ENCODE assay signal across 21 cellular contexts in the genomic region with DNA sequence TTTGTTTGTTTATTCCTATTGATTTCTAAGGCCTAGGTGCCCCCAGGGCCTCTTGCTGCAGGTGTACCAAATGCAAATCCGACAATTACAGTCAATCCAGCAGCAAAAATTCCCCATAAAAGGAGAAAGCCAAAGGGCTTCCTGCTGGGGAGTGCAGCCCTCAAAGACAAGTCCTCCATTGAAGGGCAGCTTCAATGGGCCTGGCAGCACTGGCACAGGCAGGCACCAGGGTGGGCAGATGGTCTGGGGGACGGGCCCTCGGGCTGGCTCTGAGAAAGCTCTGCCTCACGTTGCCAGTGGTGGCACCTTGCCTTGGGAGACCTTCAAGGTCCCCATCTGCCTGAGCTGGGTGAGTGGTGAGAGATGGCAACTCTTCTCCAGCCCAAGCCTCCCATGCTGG.
DNase-seq lines count a peak whose midpoint lies in the region; ATAC-seq, FAIRE-seq and TF ChIP-seq lines count a peak whose summit lies in the region.
"Had no signal": no experiment of that assay in that cellular context is flagged by ENCODE, and none has a peak within 500 bp of the region (broad histone marks: within the 10 kb centered on the region; RNA-seq: fewer than 3 reads in every experiment).

No MANE protein-coding gene starts in this region.

- TF ChIP-seq RAD21 in HepG2 (CRISPR knock-in tag; IDR thresholded peaks at IDR 0.05): no peak

- no peak for ATAC-seq in HepG2
- ATAC-seq: T-cell had no signal

- 6% methylated on average over 3 of the region's 4 CpGs for WGBS in HepG2 (ENCODE audit: low lambda C conversion rate)

- intact Hi-C loops in HepG2 (cut with micrococcal nuclease; ENCODE audit: unreplicated experiment): no loop called here

- no peak overlapping the region for H2AFZ ChIP-seq in HepG2 (ENCODE audit: low read length)
- H2AFZ ChIP-seq: neural progenitor cell had no signal

- peak overlapping the region in 1 of 5 experiments; percentile 49 for H3K4me3 Mint-ChIP-seq in brain
- H3K4me3 Mint-ChIP-seq: activated CD4-positive, alpha-beta memory T cell treated with anti-CD3 and anti-CD28 coated beads for 36 hours; activated naive CD8-positive, alpha-beta T cell treated with anti-CD3 and anti-CD28 coated beads, Interleukin-2, amount 10 ng/mL, durations not matched to agents 7 days and 5 days; neural progenitor cell; T-cell had no signal

- H4K20me1 ChIP-seq in HepG2 (ENCODE audit: insufficient read depth, low read length): peaks cover 5% of the 10 kb centered on the region; the same call in 1 of the 2 replicates

- POLR2A ChIA-PET in HepG2 (lab: Yijun Ruan, JAX): no interaction called here

- FAIRE-seq in HepG2 (lab: Jason Lieb, UNC): no peak
- FAIRE-seq: GM12891, H54 had no signal

- H3K4me1 Mint-ChIP-seq in brain: peaks cover 92% of the 10 kb centered on the region
- H3K4me1 Mint-ChIP-seq: T-cell had no signal

- H3K36me3 Mint-ChIP-seq in brain: no peaks in the 10 kb centered on the region
- H3K36me3 Mint-ChIP-seq: activated CD4-positive, alpha-beta memory T cell treated with anti-CD3 and anti-CD28 coated beads for 36 hours; activated naive CD8-positive, alpha-beta T cell treated with anti-CD3 and anti-CD28 coated beads, Interleukin-2, amount 10 ng/mL, durations not matched to agents 7 days and 5 days; neural progenitor cell; T-cell had no signal

- TF ChIP-seq EP300 in HepG2 (IDR thresholded peaks at IDR 0.05; ENCODE audit: low read depth in 2 of 2, low read length in 2 of 2) (no peak), HepG2 (CRISPR knock-in tag; IDR thresholded peaks at IDR 0.05; ENCODE audit: borderline replicate concordance) (no peak)

- no peaks in the 10 kb centered on the region for H3K9me3 ChIP-seq in HepG2 (ENCODE audit: low read length)
- H3K9me3 ChIP-seq: SJCRH30, stomach, upper lobe of left lung had no signal

- H3K27ac Mint-ChIP-seq in brain: peak overlapping the region; percentile 54 to 89 (median 80)
- H3K27ac Mint-ChIP-seq: activated CD4-positive, alpha-beta memory T cell treated with anti-CD3 and anti-CD28 coated beads for 36 hours; activated naive CD8-positive, alpha-beta T cell treated with anti-CD3 and anti-CD28 coated beads, Interleukin-2, amount 10 ng/mL, durations not matched to agents 7 days and 5 days; neural progenitor cell; T-cell had no signal

- no peak overlapping the region for H3K4me2 ChIP-seq in HepG2 (ENCODE audit: low read depth, low read length)
- H3K4me2 ChIP-seq: neural progenitor cell had no signal

- H3K4me3 ChIP-seq in HepG2 (replicated peaks in 1 of 3; ENCODE audit: insufficient read depth in 1 of 3, low read depth in 2 of 3, low read length in 3 of 3): no peak overlapping the region
- H3K4me3 ChIP-seq: neural progenitor cell, SJCRH30, stomach, upper lobe of left lung had no signal

- DNase-seq in NCI-H2081 (lab: John Stamatoyannopoulos, UW) (peak; percentile 59 to 76), NCI-H2081 treated with DMSO at 0.1 percent for 48 hours (lab: John Stamatoyannopoulos, UW) (no peak), NCI-H2107 treated with DMSO at 0.1 percent for 48 hours (lab: John Stamatoyannopoulos, UW; ENCODE audit: unreplicated experiment) (peak; percentile 77), superior temporal gyrus (ENCODE audit: extremely low spot score) (peak; percentile 58), RPMI8226 (no peak), SIG-M5 (lab: John Stamatoyannopoulos, UW) (no peak), HepG2 (ENCODE audit: low spot score) (no peak)
- DNase-seq: activated CD4-positive, alpha-beta memory T cell treated with anti-CD3 and anti-CD28 coated beads for 36 hours; activated CD8-positive, alpha-beta memory T cell treated with anti-CD3 and anti-CD28 coated beads, Interleukin-2, amount 50 U/mL, for 48 hours; activated naive CD8-positive, alpha-beta T cell treated with anti-CD3 and anti-CD28 coated beads, Interleukin-2, amount 10 ng/mL, durations not matched to agents 7 days and 5 days; mammary epithelial cell; NCI-H187 treated with DMSO at 0.1 percent for 48 hours; SJCRH30; stimulated activated CD8-positive, alpha-beta memory T cell treated with anti-CD3 and anti-CD28 coated beads, Interleukin-4, amount 100 ng/mL, for 48 hours; stomach; T-cell had no signal

- no peaks in the 10 kb centered on the region for H3K79me2 ChIP-seq in HepG2 (ENCODE audit: insufficient read depth, low read length)

- H3K27ac ChIP-seq in HepG2 (ENCODE audit: extremely low read length, insufficient read depth, low read length): no peak overlapping the region
- H3K27ac ChIP-seq: neural progenitor cell, SJCRH30, stomach, upper lobe of left lung had no signal

- in situ Hi-C loops in HepG2 (cut with HindIII; ENCODE audit: extremely low pct_ligation_motif_present, low pct_unique_long_range_greater_than_20kb): no loop called here

- H3K9me3 Mint-ChIP-seq in brain: peaks cover 0 to 2% (median 0%) of the 10 kb centered on the region in 5 experiments
- H3K9me3 Mint-ChIP-seq: activated CD4-positive, alpha-beta memory T cell treated with anti-CD3 and anti-CD28 coated beads for 36 hours; activated naive CD8-positive, alpha-beta T cell treated with anti-CD3 and anti-CD28 coated beads, Interleukin-2, amount 10 ng/mL, durations not matched to agents 7 days and 5 days; neural progenitor cell; T-cell had no signal

- H3K27me3 ChIP-seq in HepG2 (ENCODE audit: control insufficient read depth in 1 of 2, insufficient read depth in 2 of 2, low read length in 2 of 2): 0 out of 5 replicates have a peak, but pooled peaks cover 0 to 9% of the 10 kb centered on the region in 2 experiments
- H3K27me3 ChIP-seq: upper lobe of left lung had no signal

- TF ChIP-seq CTCF in brain (conservative IDR thresholded peaks at IDR 0.05) (no peak), HepG2 (CRISPR knock-in tag; IDR thresholded peaks at IDR 0.05) (no peak)

- no peak for TF ChIP-seq POLR2A in HepG2 (IDR thresholded peaks at IDR 0.05; ENCODE audit: insufficient read depth in 1 of 2, low read depth in 2 of 2, low read length in 2 of 2)

- H3K4me1 ChIP-seq in HepG2 (ENCODE audit: insufficient read depth, low read length): peaks cover 10% of the 10 kb centered on the region
- H3K4me1 ChIP-seq: SJCRH30 had no signal

- BruUV-seq in HepG2 (replicated peaks; lab: Mats Ljungman, UMichigan): no TSS peak

- CTCF ChIA-PET in HepG2 (lab: Yijun Ruan, JAX; ENCODE audit: low intra/inter-chr PET ratio, low total read pairs): no interaction called here

- H3K9ac ChIP-seq in HepG2 (ENCODE audit: insufficient read depth, low read depth, low read length): no peak overlapping the region
- H3K9ac ChIP-seq: neural progenitor cell had no signal

- no peaks in the 10 kb centered on the region for H3K36me3 ChIP-seq in HepG2 (replicated peaks in 1 of 2; ENCODE audit: control insufficient read depth in 1 of 2, insufficient read depth in 2 of 2, low read length in 2 of 2)
- H3K36me3 ChIP-seq: neural progenitor cell, SJCRH30, stomach, upper lobe of left lung had no signal

- no peaks in the 10 kb centered on the region for H3K27me3 Mint-ChIP-seq in brain
- H3K27me3 Mint-ChIP-seq: activated naive CD8-positive, alpha-beta T cell treated with anti-CD3 and anti-CD28 coated beads, Interleukin-2, amount 10 ng/mL, durations not matched to agents 7 days and 5 days had no signal

TF ChIP-seq in HepG2, 621 proteins besides CTCF, POLR2A, EP300 and RAD21 (continues in another document):
- TF ChIP-seq ZNF205 (CRISPR knock-in tag; IDR thresholded peaks at IDR 0.05) (no peak), ZNF460 (CRISPR knock-in tag; IDR thresholded peaks at IDR 0.05; ENCODE audit: borderline replicate concordance) (no peak), JUNB (CRISPR knock-in tag; IDR thresholded peaks at IDR 0.05; ENCODE audit: borderline replicate concordance) (no peak), ZNF672 (CRISPR knock-in tag; IDR thresholded peaks at IDR 0.05) (no peak), CAMTA2 (CRISPR knock-in tag; IDR thresholded peaks at IDR 0.05; ENCODE audit: borderline replicate concordance) (no peak), ZBTB1 (CRISPR knock-in tag; IDR thresholded peaks at IDR 0.05; ENCODE audit: borderline replicate concordance) (no peak), GLI4 (CRISPR knock-in tag; IDR thresholded peaks at IDR 0.05; ENCODE audit: borderline replicate concordance) (no peak), SPEN (CRISPR knock-in tag; IDR thresholded peaks at IDR 0.05; ENCODE audit: low read depth) (no peak), LCORL (IDR thresholded peaks at IDR 0.05) (no peak), LCORL (CRISPR knock-in tag; IDR thresholded peaks at IDR 0.05) (no peak), ZNF30 (CRISPR knock-in tag; IDR thresholded peaks at IDR 0.05) (no peak), ZNF761 (CRISPR knock-in tag; conservative IDR thresholded peaks at IDR 0.05) (no peak), ZNF232 (CRISPR knock-in tag; IDR thresholded peaks at IDR 0.05; ENCODE audit: borderline replicate concordance) (no peak), ZNF24 (IDR thresholded peaks at IDR 0.05) (no peak), PCBP2 (optimal IDR thresholded peaks at IDR 0.05; ENCODE audit: low read depth, low read length, poor library complexity, severe bottlenecking) (no peak), DRAP1 (CRISPR knock-in tag; IDR thresholded peaks at IDR 0.05) (no peak)
- TF ChIP-seq, protein P1, sequence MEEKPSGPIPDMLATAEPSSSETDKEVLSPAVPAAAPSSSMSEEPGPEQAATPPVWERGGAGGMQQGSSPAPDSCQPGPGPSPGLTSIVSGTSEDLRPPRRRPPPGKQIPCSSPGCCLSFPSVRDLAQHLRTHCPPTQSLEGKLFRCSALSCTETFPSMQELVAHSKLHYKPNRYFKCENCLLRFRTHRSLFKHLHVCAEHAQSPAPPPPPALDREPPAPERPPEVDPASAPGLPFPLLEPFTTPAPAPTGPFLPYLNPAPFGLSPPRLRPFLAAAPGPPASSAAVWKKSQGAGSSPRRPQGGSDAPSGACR (CRISPR knock-in tag; IDR thresholded peaks at IDR 0.05): no peak
- TF ChIP-seq, protein P2, sequence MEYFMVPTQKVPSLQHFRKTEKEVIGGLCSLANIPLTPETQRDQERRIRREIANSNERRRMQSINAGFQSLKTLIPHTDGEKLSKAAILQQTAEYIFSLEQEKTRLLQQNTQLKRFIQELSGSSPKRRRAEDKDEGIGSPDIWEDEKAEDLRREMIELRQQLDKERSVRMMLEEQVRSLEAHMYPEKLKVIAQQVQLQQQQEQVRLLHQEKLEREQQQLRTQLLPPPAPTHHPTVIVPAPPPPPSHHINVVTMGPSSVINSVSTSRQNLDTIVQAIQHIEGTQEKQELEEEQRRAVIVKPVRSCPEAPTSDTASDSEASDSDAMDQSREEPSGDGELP (IDR thresholded peaks at IDR 0.05; ENCODE audit: borderline replicate concordance, low read depth): no peak

Comparison
In these comparisons a context has a peak if more than half of its experiments do, and no peak if none do; other contexts are left out.
1. DNase-seq: peak in NCI-H2081 (2 of 2), NCI-H2107 treated with DMSO at 0.1 percent for 48 hours (single experiment) and superior temporal gyrus (single experiment); none in NCI-H2081 treated with DMSO at 0.1 percent for 48 hours (single experiment), RPMI8226 (single experiment), SIG-M5 (single experiment) and HepG2 (single experiment).